1 cellular context compared by ENCODE assay signal in genomic region chrX:41095962-41096955, GRCh38.
TF ChIP-seq lines count a peak whose summit lies in the region.

No MANE protein-coding gene starts in this region.

TF ChIP-seq in GM23338, 12 proteins besides CTCF, POLR2A, EP300 and RAD21 (continued from another document):
- no peak for TF ChIP-seq ZNF462 (CRISPR knock-in tag; IDR thresholded peaks at IDR 0.05)
